13 cellular contexts compared by ENCODE assay signal in genomic region chr17:43790311-43790940, GRCh38. TPM values are rescaled to one million over a fixed set of nuclear protein-coding genes. Genes with fewer than 3 reads are reported as not detected.
A peak's percentile ranks its signal among the peaks of the same experiment; 100 is the strongest.
DNase-seq lines count a peak whose midpoint lies in the region; ATAC-seq, FAIRE-seq and TF ChIP-seq lines count a peak whose summit lies in the region.
"Had no signal": no experiment of that assay in that cellular context is flagged by ENCODE, and none has a peak within 500 bp of the region (broad histone marks: within the 10 kb centered on the region; RNA-seq: fewer than 3 reads in every experiment).

No MANE protein-coding gene starts in this region.

- H3K4me1 Mint-ChIP-seq in T-helper 2 cell treated with Interferon-gamma antibody and Interleukin-4, amounts not matched to agents 5 μg/mL and 100 μg/mL, for 36 hours (ENCODE audit: low read depth) = peaks cover 4% of the 10 kb centered on the region
- H3K4me1 Mint-ChIP-seq in immature natural killer cell = no peaks in the 10 kb centered on the region

- WGBS in HepG2 (ENCODE audit: low lambda C conversion rate) = 63% methylated on average over 14 of the region's 14 CpGs

- H3K4me1 ChIP-seq in HepG2 (ENCODE audit: insufficient read depth, low read length) = peaks cover 12% of the 10 kb centered on the region; the same call in 1 of the 2 replicates

- FAIRE-seq in HepG2 (lab: Jason Lieb, UNC) = no peak

- H3K27me3 Mint-ChIP-seq in T-helper 2 cell treated with Interferon-gamma antibody and Interleukin-4, amounts not matched to agents 5 μg/mL and 100 μg/mL, for 36 hours (ENCODE audit: low read depth) = peaks cover 21% of the 10 kb centered on the region
- H3K27me3 Mint-ChIP-seq in immature natural killer cell (ENCODE audit: low read depth in 3 of 3) = peaks cover 0 to 16% (median 6%) of the 10 kb centered on the region in 3 donors

- H3K27ac Mint-ChIP-seq in T-helper 2 cell treated with Interferon-gamma antibody and Interleukin-4, amounts not matched to agents 5 μg/mL and 100 μg/mL, for 36 hours = no peak overlapping the region
- H3K27ac Mint-ChIP-seq in immature natural killer cell = no peak overlapping the region
- H3K27ac Mint-ChIP-seq: activated naive CD4-positive, alpha-beta T cell treated with anti-CD3 and anti-CD28 coated beads, Interleukin-2, amount 50 U/mL, for 24 hours had no signal

- TF ChIP-seq EP300 in HepG2 (IDR thresholded peaks at IDR 0.05; ENCODE audit: low read depth in 2 of 2, low read length in 2 of 2) (no peak), HepG2 (CRISPR knock-in tag; IDR thresholded peaks at IDR 0.05; ENCODE audit: borderline replicate concordance) (no peak)

- POLR2A ChIA-PET in HepG2 (lab: Yijun Ruan, JAX) = interaction anchor here (1.3 kb wide), 2 partner anchors 18 to 56 kb away, joined by 3 to 6 read pairs; no protein-coding TSS in a partner anchor

- H3K27me3 ChIP-seq in HepG2 (ENCODE audit: control insufficient read depth in 1 of 2, insufficient read depth in 2 of 2, low read length in 2 of 2) = no peaks in the 10 kb centered on the region

- H3K4me3 ChIP-seq in astrocyte of the cerebellum (ENCODE audit: low read depth, low read length) (no peak overlapping the region), HepG2 (replicated peaks in 1 of 3; ENCODE audit: insufficient read depth in 1 of 3, low read depth in 2 of 3, low read length in 3 of 3) (no peak overlapping the region)

- H3K36me3 Mint-ChIP-seq in T-helper 2 cell treated with Interferon-gamma antibody and Interleukin-4, amounts not matched to agents 5 μg/mL and 100 μg/mL, for 36 hours (ENCODE audit: low read depth) = no peaks in the 10 kb centered on the region
- H3K36me3 Mint-ChIP-seq in immature natural killer cell = no peaks in the 10 kb centered on the region
- H3K36me3 Mint-ChIP-seq: activated naive CD4-positive, alpha-beta T cell treated with anti-CD3 and anti-CD28 coated beads, Interleukin-2, amount 50 U/mL, for 24 hours had no signal

- H3K4me3 Mint-ChIP-seq in T-helper 2 cell treated with Interferon-gamma antibody and Interleukin-4, amounts not matched to agents 5 μg/mL and 100 μg/mL, for 36 hours = no peak overlapping the region
- H3K4me3 Mint-ChIP-seq in immature natural killer cell = no peak overlapping the region
- H3K4me3 Mint-ChIP-seq: activated naive CD4-positive, alpha-beta T cell treated with anti-CD3 and anti-CD28 coated beads, Interleukin-2, amount 50 U/mL, for 24 hours; neural crest cell had no signal

- peak; percentile 81 for ATAC-seq in HepG2
- ATAC-seq: stimulated activated naive CD8-positive, alpha-beta T cell treated with anti-CD3 and anti-CD28 coated beads, Interleukin-15, Interleukin-2, amounts not matched to agents 100 U/mL and 50 U/mL, for 24 hours had no signal

- H3K9me3 ChIP-seq in HepG2 (ENCODE audit: low read length) = no peaks in the 10 kb centered on the region

- H2AFZ ChIP-seq in HepG2 (ENCODE audit: low read length) = no peak overlapping the region

- H3K9ac ChIP-seq in HepG2 (ENCODE audit: insufficient read depth, low read depth, low read length) = no peak overlapping the region

- no peaks in the 10 kb centered on the region for H3K9me3 Mint-ChIP-seq in T-helper 2 cell treated with Interferon-gamma antibody and Interleukin-4, amounts not matched to agents 5 μg/mL and 100 μg/mL, for 36 hours
- H3K9me3 Mint-ChIP-seq in immature natural killer cell = no peaks in the 10 kb centered on the region
- H3K9me3 Mint-ChIP-seq: activated naive CD4-positive, alpha-beta T cell treated with anti-CD3 and anti-CD28 coated beads, Interleukin-2, amount 50 U/mL, for 24 hours had no signal

- TF ChIP-seq RAD21 in HepG2 (CRISPR knock-in tag; IDR thresholded peaks at IDR 0.05) = peak; percentile 69

- H3K36me3 ChIP-seq in HepG2 (replicated peaks in 1 of 2; ENCODE audit: control insufficient read depth in 1 of 2, insufficient read depth in 2 of 2, low read length in 2 of 2) = no peaks in the 10 kb centered on the region

- intact Hi-C loops in HepG2 (cut with micrococcal nuclease; ENCODE audit: unreplicated experiment) = loop anchor here (1.0 kb wide), 1 partner anchor 56 kb away; no protein-coding TSS in a partner anchor

- H3K27ac ChIP-seq in HepG2 (ENCODE audit: extremely low read length, insufficient read depth, low read length) = no peak overlapping the region

- H3K79me2 ChIP-seq in HepG2 (ENCODE audit: insufficient read depth, low read length) = no peaks in the 10 kb centered on the region

- CTCF ChIA-PET in HepG2 (lab: Yijun Ruan, JAX; ENCODE audit: low intra/inter-chr PET ratio, low total read pairs) = interaction anchor here (3.1 kb wide), 1 partner anchor 55 kb away, joined by 31 read pairs; the partner anchor contains the start of gene CD300LG

- TF ChIP-seq POLR2A in HepG2 (IDR thresholded peaks at IDR 0.05; ENCODE audit: insufficient read depth in 1 of 2, low read depth in 2 of 2, low read length in 2 of 2) = no peak

- DNase-seq in DMS53 treated with DMSO at 0.1 percent for 48 hours (lab: John Stamatoyannopoulos, UW; ENCODE audit: unreplicated experiment) = peak; percentile 10
- peak; percentile 38 for DNase-seq in NCI-H1092 (lab: John Stamatoyannopoulos, UW)
- DNase-seq in astrocyte of the cerebellum (ENCODE audit: low read depth) = no peak
- DNase-seq in HepG2 (ENCODE audit: low spot score) = peak; percentile 26
- DNase-seq in T-helper 2 cell treated with Interferon-gamma antibody and Interleukin-4, amounts not matched to agents 5 μg/mL and 100 μg/mL, for 36 hours (ENCODE audit: low spot score) = no peak
- DNase-seq in Kasumi-1 (lab: John Stamatoyannopoulos, UW) = no peak
- no peak for DNase-seq in immature natural killer cell
- no peak for DNase-seq in stimulated activated naive CD4-positive, alpha-beta T cell treated with Interleukin-2 at 50 U/mL for 16 hours (lab: John Stamatoyannopoulos, UW)
- DNase-seq: activated CD4-positive, alpha-beta T cell treated with anti-CD3 and anti-CD28 coated beads for 1 hour; effector CD8-positive, alpha-beta T cell; stimulated activated naive CD8-positive, alpha-beta T cell treated with anti-CD3 and anti-CD28 coated beads, Interleukin-15, Interleukin-2, amounts not matched to agents 100 U/mL and 50 U/mL, for 24 hours had no signal

- TF ChIP-seq CTCF in astrocyte of the cerebellum (IDR thresholded peaks at IDR 0.05; ENCODE audit: low read depth, low read length, missing control alignments) (peak; percentile 20), HepG2 (CRISPR knock-in tag; IDR thresholded peaks at IDR 0.05) (peak; percentile 91)

- no TSS peak for BruUV-seq in HepG2 (replicated peaks; lab: Mats Ljungman, UMichigan)

- H4K20me1 ChIP-seq in HepG2 (ENCODE audit: insufficient read depth, low read length) = no peaks in the 10 kb centered on the region

- in situ Hi-C loops in astrocyte of the cerebellum (cut with HindIII; ENCODE audit: low sequenced_read_pairs) (no loop called here), HepG2 (cut with HindIII; ENCODE audit: extremely low pct_ligation_motif_present, low pct_unique_long_range_greater_than_20kb) (loop anchor here (5.0 kb wide), 1 partner anchor 57 kb away; the partner anchor contains the start of gene CD300LG)

- no peak overlapping the region for H3K4me2 ChIP-seq in HepG2 (ENCODE audit: low read depth, low read length)

RNA-seq across cellular contexts. Expression of gene CFAP97D1, which starts 10.2 kb away (rescaled TPM):
- total RNA-seq in HepG2 (2016; rRNA removed; fragmentation: Illumina TruSeq; extraction: Trizol) = 0.02 TPM in 1 of 2 replicates, not detected in the other
- not detected in 2 replicates for total RNA-seq in HepG2 (2016; cell fraction: cytosol; rRNA removed; fragmentation: Illumina TruSeq; extraction: Trizol; ENCODE audit: low read depth)
- not detected in 2 replicates for total RNA-seq in HepG2 (2016; cell fraction: insoluble cytoplasmic fraction; rRNA removed; fragmentation: Illumina TruSeq; extraction: Trizol)
- 0.03 TPM in 1 of 2 replicates, not detected in the other for total RNA-seq in HepG2 (2016; cell fraction: membrane; rRNA removed; fragmentation: Illumina TruSeq; extraction: Trizol)
- not detected in 2 replicates for total RNA-seq in HepG2 (2016; cell fraction: nucleus; rRNA removed; fragmentation: Illumina TruSeq; extraction: Trizol)
- not detected in 2 replicates for polyA plus RNA-seq in HepG2 (2011; rRNA removed)
- polyA plus RNA-seq in HepG2 (2011; cell fraction: cytosol; rRNA removed) = 0.01 TPM in 1 of 2 replicates, not detected in the other
- not detected in 2 replicates for polyA plus RNA-seq in HepG2 (2011; cell fraction: nucleus; rRNA removed)
- not detected in 2 replicates for polyA plus RNA-seq in HepG2 (2012)
- polyA plus RNA-seq in HepG2 (2016; cell fraction: cytosol; fragmentation: Illumina TruSeq; extraction: Trizol; ENCODE audit: low read depth) = not detected in 2 replicates
- not detected in 2 replicates for polyA plus RNA-seq in HepG2 (2016; cell fraction: insoluble cytoplasmic fraction; fragmentation: Illumina TruSeq; extraction: Trizol; ENCODE audit: low read depth)
- not detected in 2 replicates for polyA plus RNA-seq in HepG2 (2016; cell fraction: membrane; fragmentation: Illumina TruSeq; extraction: Trizol; ENCODE audit: low read depth)
- not detected in 2 replicates for polyA plus RNA-seq in HepG2 (2016; cell fraction: nucleus; fragmentation: Illumina TruSeq; extraction: Trizol; ENCODE audit: insufficient read depth, low read depth)
- not detected in 2 replicates for polyA minus RNA-seq in HepG2 (2011; rRNA and poly(A)+ RNA removed; ENCODE audit: low replicate concordance)
- polyA minus RNA-seq in HepG2 (2011; cell fraction: cytosol; rRNA and poly(A)+ RNA removed) = not detected in 2 replicates
- polyA minus RNA-seq in HepG2 (2011; cell fraction: nucleus; rRNA and poly(A)+ RNA removed) = 0.13 TPM in 1 of 2 replicates, not detected in the other
- not detected for polyA plus RNA-seq in immature natural killer cell
- total RNA-seq: neural crest cell had no signal

RNA-seq across cellular contexts. Expression of gene DUSP3, which starts 11.6 kb away (rescaled TPM):
- 60.0 and 73.6 TPM in 2 replicates for total RNA-seq in HepG2 (2016; rRNA removed; fragmentation: Illumina TruSeq; extraction: Trizol)
- total RNA-seq in HepG2 (2016; cell fraction: cytosol; rRNA removed; fragmentation: Illumina TruSeq; extraction: Trizol; ENCODE audit: low read depth) = 23.0 and 23.3 TPM in 2 replicates
- 59.0 and 65.1 TPM in 2 replicates for total RNA-seq in HepG2 (2016; cell fraction: insoluble cytoplasmic fraction; rRNA removed; fragmentation: Illumina TruSeq; extraction: Trizol)
- total RNA-seq in HepG2 (2016; cell fraction: membrane; rRNA removed; fragmentation: Illumina TruSeq; extraction: Trizol) = 67.6 and 70.6 TPM in 2 replicates
- 43.1 and 45.5 TPM in 2 replicates for total RNA-seq in HepG2 (2016; cell fraction: nucleus; rRNA removed; fragmentation: Illumina TruSeq; extraction: Trizol)
- polyA plus RNA-seq in HepG2 (2011; rRNA removed) (71.5 and 77.4 TPM in 2 replicates), immature natural killer cell (10 to 100 TPM in 2 of 3 donors, 1 to 10 TPM in 1; 9.1 to 13.6 (median 12.3) TPM)
- 62.0 and 65.1 TPM in 2 replicates for polyA plus RNA-seq in HepG2 (2011; cell fraction: cytosol; rRNA removed)
- 124 and 143 TPM in 2 replicates for polyA plus RNA-seq in HepG2 (2011; cell fraction: nucleus; rRNA removed)
- polyA plus RNA-seq in HepG2 (2012) = 44.3 and 55.5 TPM in 2 replicates
- 24.0 and 28.0 TPM in 2 replicates for polyA plus RNA-seq in HepG2 (2016; cell fraction: cytosol; fragmentation: Illumina TruSeq; extraction: Trizol; ENCODE audit: low read depth)
- 87.5 and 94.5 TPM in 2 replicates for polyA plus RNA-seq in HepG2 (2016; cell fraction: insoluble cytoplasmic fraction; fragmentation: Illumina TruSeq; extraction: Trizol; ENCODE audit: low read depth)
- 57.3 and 59.6 TPM in 2 replicates for polyA plus RNA-seq in HepG2 (2016; cell fraction: membrane; fragmentation: Illumina TruSeq; extraction: Trizol; ENCODE audit: low read depth)
- polyA plus RNA-seq in HepG2 (2016; cell fraction: nucleus; fragmentation: Illumina TruSeq; extraction: Trizol; ENCODE audit: insufficient read depth, low read depth) = 64.9 and 69.6 TPM in 2 replicates
- polyA minus RNA-seq in HepG2 (2011; rRNA and poly(A)+ RNA removed; ENCODE audit: low replicate concordance) = 62.1 and 126 TPM in 2 replicates
- 57.0 and 66.2 TPM in 2 replicates for polyA minus RNA-seq in HepG2 (2011; cell fraction: cytosol; rRNA and poly(A)+ RNA removed)
- 75.8 and 87.4 TPM in 2 replicates for polyA minus RNA-seq in HepG2 (2011; cell fraction: nucleus; rRNA and poly(A)+ RNA removed)

RNA-seq across cellular contexts. Expression of gene SOST, which starts 31.8 kb away (rescaled TPM):
- total RNA-seq in HepG2 (2016; rRNA removed; fragmentation: Illumina TruSeq; extraction: Trizol) = not detected in 2 replicates
- not detected in 2 replicates for total RNA-seq in HepG2 (2016; cell fraction: cytosol; rRNA removed; fragmentation: Illumina TruSeq; extraction: Trizol; ENCODE audit: low read depth)
- not detected in 2 replicates for total RNA-seq in HepG2 (2016; cell fraction: insoluble cytoplasmic fraction; rRNA removed; fragmentation: Illumina TruSeq; extraction: Trizol)
- total RNA-seq in HepG2 (2016; cell fraction: membrane; rRNA removed; fragmentation: Illumina TruSeq; extraction: Trizol) = not detected in 2 replicates
- total RNA-seq in HepG2 (2016; cell fraction: nucleus; rRNA removed; fragmentation: Illumina TruSeq; extraction: Trizol) = not detected in 2 replicates
- polyA plus RNA-seq in HepG2 (2011; rRNA removed) = not detected in 2 replicates
- polyA plus RNA-seq in HepG2 (2011; cell fraction: cytosol; rRNA removed) = not detected in 2 replicates
- polyA plus RNA-seq in HepG2 (2011; cell fraction: nucleus; rRNA removed) = not detected in 2 replicates
- polyA plus RNA-seq in HepG2 (2012) = not detected in 2 replicates
- not detected in 2 replicates for polyA plus RNA-seq in HepG2 (2016; cell fraction: cytosol; fragmentation: Illumina TruSeq; extraction: Trizol; ENCODE audit: low read depth)
- not detected in 2 replicates for polyA plus RNA-seq in HepG2 (2016; cell fraction: insoluble cytoplasmic fraction; fragmentation: Illumina TruSeq; extraction: Trizol; ENCODE audit: low read depth)
- polyA plus RNA-seq in HepG2 (2016; cell fraction: membrane; fragmentation: Illumina TruSeq; extraction: Trizol; ENCODE audit: low read depth) = not detected in 2 replicates
- polyA plus RNA-seq in HepG2 (2016; cell fraction: nucleus; fragmentation: Illumina TruSeq; extraction: Trizol; ENCODE audit: insufficient read depth, low read depth) = not detected in 2 replicates
- polyA minus RNA-seq in HepG2 (2011; rRNA and poly(A)+ RNA removed; ENCODE audit: low replicate concordance) = not detected in 2 replicates
- not detected in 2 replicates for polyA minus RNA-seq in HepG2 (2011; cell fraction: cytosol; rRNA and poly(A)+ RNA removed)
- not detected in 2 replicates for polyA minus RNA-seq in HepG2 (2011; cell fraction: nucleus; rRNA and poly(A)+ RNA removed)
- polyA plus RNA-seq in immature natural killer cell = under 1 TPM in 1 of 3 donors, not detected in 2; 0.10 TPM
- total RNA-seq: neural crest cell had no signal

RNA-seq across cellular contexts. Expression of gene MPP3, which starts 42.5 kb away (rescaled TPM):
- total RNA-seq in HepG2 (2016; rRNA removed; fragmentation: Illumina TruSeq; extraction: Trizol) = 0.83 and 0.91 TPM in 2 replicates
- 0.53 and 0.81 TPM in 2 replicates for total RNA-seq in HepG2 (2016; cell fraction: cytosol; rRNA removed; fragmentation: Illumina TruSeq; extraction: Trizol; ENCODE audit: low read depth)
- total RNA-seq in HepG2 (2016; cell fraction: insoluble cytoplasmic fraction; rRNA removed; fragmentation: Illumina TruSeq; extraction: Trizol) = 0.37 and 1.2 TPM in 2 replicates
- total RNA-seq in HepG2 (2016; cell fraction: membrane; rRNA removed; fragmentation: Illumina TruSeq; extraction: Trizol) = 0.62 and 0.65 TPM in 2 replicates
- total RNA-seq in HepG2 (2016; cell fraction: nucleus; rRNA removed; fragmentation: Illumina TruSeq; extraction: Trizol) = 2.3 and 3.0 TPM in 2 replicates
- polyA plus RNA-seq in HepG2 (2011; rRNA removed) = 1.8 and 2.4 TPM in 2 replicates
- polyA plus RNA-seq in HepG2 (2011; cell fraction: cytosol; rRNA removed) = 0.40 and 0.73 TPM in 2 replicates
- 8.8 and 12.8 TPM in 2 replicates for polyA plus RNA-seq in HepG2 (2011; cell fraction: nucleus; rRNA removed)
- 1.4 and 1.5 TPM in 2 replicates for polyA plus RNA-seq in HepG2 (2012)
- polyA plus RNA-seq in HepG2 (2016; cell fraction: cytosol; fragmentation: Illumina TruSeq; extraction: Trizol; ENCODE audit: low read depth) = 0.20 and 0.42 TPM in 2 replicates
- 0.34 and 0.46 TPM in 2 replicates for polyA plus RNA-seq in HepG2 (2016; cell fraction: insoluble cytoplasmic fraction; fragmentation: Illumina TruSeq; extraction: Trizol; ENCODE audit: low read depth)
- 0.26 and 0.42 TPM in 2 replicates for polyA plus RNA-seq in HepG2 (2016; cell fraction: membrane; fragmentation: Illumina TruSeq; extraction: Trizol; ENCODE audit: low read depth)
- 4.1 and 6.3 TPM in 2 replicates for polyA plus RNA-seq in HepG2 (2016; cell fraction: nucleus; fragmentation: Illumina TruSeq; extraction: Trizol; ENCODE audit: insufficient read depth, low read depth)
- polyA minus RNA-seq in HepG2 (2011; rRNA and poly(A)+ RNA removed; ENCODE audit: low replicate concordance) = 2.6 and 21.0 TPM in 2 replicates
- polyA minus RNA-seq in HepG2 (2011; cell fraction: cytosol; rRNA and poly(A)+ RNA removed) = 0.49 TPM in 1 of 2 replicates, not detected in the other
- 3.4 and 4.4 TPM in 2 replicates for polyA minus RNA-seq in HepG2 (2011; cell fraction: nucleus; rRNA and poly(A)+ RNA removed)
- not detected for polyA plus RNA-seq in immature natural killer cell

RNA-seq across cellular contexts. Expression of gene CD300LG, which starts 56.5 kb away (rescaled TPM):
- total RNA-seq in HepG2 (2016; rRNA removed; fragmentation: Illumina TruSeq; extraction: Trizol) = not detected in 2 replicates
- total RNA-seq in HepG2 (2016; cell fraction: cytosol; rRNA removed; fragmentation: Illumina TruSeq; extraction: Trizol; ENCODE audit: low read depth) = not detected in 2 replicates
- not detected in 2 replicates for total RNA-seq in HepG2 (2016; cell fraction: insoluble cytoplasmic fraction; rRNA removed; fragmentation: Illumina TruSeq; extraction: Trizol)
- not detected in 2 replicates for total RNA-seq in HepG2 (2016; cell fraction: membrane; rRNA removed; fragmentation: Illumina TruSeq; extraction: Trizol)
- not detected in 2 replicates for total RNA-seq in HepG2 (2016; cell fraction: nucleus; rRNA removed; fragmentation: Illumina TruSeq; extraction: Trizol)
- polyA plus RNA-seq in HepG2 (2011; rRNA removed) = not detected in 2 replicates
- not detected in 2 replicates for polyA plus RNA-seq in HepG2 (2011; cell fraction: cytosol; rRNA removed)
- not detected in 2 replicates for polyA plus RNA-seq in HepG2 (2011; cell fraction: nucleus; rRNA removed)
- polyA plus RNA-seq in HepG2 (2012) = not detected in 2 replicates
- not detected in 2 replicates for polyA plus RNA-seq in HepG2 (2016; cell fraction: cytosol; fragmentation: Illumina TruSeq; extraction: Trizol; ENCODE audit: low read depth)
- not detected in 2 replicates for polyA plus RNA-seq in HepG2 (2016; cell fraction: insoluble cytoplasmic fraction; fragmentation: Illumina TruSeq; extraction: Trizol; ENCODE audit: low read depth)
- not detected in 2 replicates for polyA plus RNA-seq in HepG2 (2016; cell fraction: membrane; fragmentation: Illumina TruSeq; extraction: Trizol; ENCODE audit: low read depth)
- polyA plus RNA-seq in HepG2 (2016; cell fraction: nucleus; fragmentation: Illumina TruSeq; extraction: Trizol; ENCODE audit: insufficient read depth, low read depth) = not detected in 2 replicates
- polyA minus RNA-seq in HepG2 (2011; rRNA and poly(A)+ RNA removed; ENCODE audit: low replicate concordance) = not detected in 2 replicates
- polyA minus RNA-seq in HepG2 (2011; cell fraction: cytosol; rRNA and poly(A)+ RNA removed) = not detected in 2 replicates
- polyA minus RNA-seq in HepG2 (2011; cell fraction: nucleus; rRNA and poly(A)+ RNA removed) = not detected in 2 replicates
- polyA plus RNA-seq in immature natural killer cell = not detected
- total RNA-seq: neural crest cell had no signal

Comparison
In these comparisons a context has a peak if more than half of its experiments do, and no peak if none do; other contexts are left out.
1. DNase-seq: peak in DMS53 treated with DMSO at 0.1 percent for 48 hours (single experiment), NCI-H1092 (single experiment) and HepG2 (single experiment); none in astrocyte of the cerebellum (single experiment), T-helper 2 cell treated with Interferon-gamma antibody and Interleukin-4, amounts not matched to agents 5 μg/mL and 100 μg/mL, for 36 hours (single experiment), Kasumi-1 (0 of 2), immature natural killer cell (0 of 3) and stimulated activated naive CD4-positive, alpha-beta T cell treated with Interleukin-2 at 50 U/mL for 16 hours (single experiment).